8 cellular contexts compared by ENCODE assay signal in the genomic region with DNA sequence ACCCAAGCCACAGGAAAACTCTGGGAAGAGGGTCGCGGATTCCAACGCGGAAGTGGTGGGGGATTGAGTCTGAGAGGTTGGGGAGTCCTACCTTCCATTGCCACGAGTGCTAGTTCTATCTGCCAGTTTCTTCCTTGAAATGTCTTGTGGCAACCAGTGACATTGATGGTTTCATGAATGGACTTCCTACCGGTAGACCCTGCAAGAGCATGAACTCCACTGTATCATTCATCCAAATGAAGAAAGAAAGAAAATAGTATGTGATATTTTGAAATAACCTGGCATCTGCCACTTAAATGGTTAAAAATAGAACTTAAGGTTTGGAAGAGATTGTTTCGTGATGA. TPM values are rescaled to one million over a fixed set of nuclear protein-coding genes. Genes with fewer than 3 reads are reported as not detected.
A peak's percentile ranks its signal among the peaks of the same experiment; 100 is the strongest.
DNase-seq lines count a peak whose midpoint lies in the region; ATAC-seq, FAIRE-seq and TF ChIP-seq lines count a peak whose summit lies in the region.

No MANE protein-coding gene starts in this region.

- H3K27ac Mint-ChIP-seq in activated T-helper 2 cell treated with anti-CD3 and anti-CD28 coated beads, Interferon-gamma antibody, Interleukin-2, Interleukin-4, amounts not matched to agents 10 μg/mL and 5 μg/mL and 100 μg/mL, durations not matched to agents 14 hours and 24 hours and 36 hours: no peak overlapping the region
- no peak overlapping the region for H3K27ac Mint-ChIP-seq in activated T-helper 1 cell treated with anti-CD3 and anti-CD28 coated beads, Interleukin-12 subunit alpha, Interleukin-12 subunit beta, Interleukin-2, Interleukin-4 antibody, amounts not matched to agents 30 ng/mL and 10 ng/mL and 1 ng/mL, durations not matched to agents 14 hours and 24 hours and 36 hours

- H3K9me3 ChIP-seq in HUES6 (ENCODE audit: control insufficient read depth, insufficient read depth, low read depth, low read length): no peaks in the 10 kb centered on the region
- no peaks in the 10 kb centered on the region for H3K9me3 ChIP-seq in kidney (ENCODE audit: control insufficient read depth in 1 of 2, low read length in 2 of 2)
- H3K9me3 ChIP-seq in transverse colon: no peaks in the 10 kb centered on the region

- no peaks in the 10 kb centered on the region for H3K27me3 Mint-ChIP-seq in activated T-helper 2 cell treated with anti-CD3 and anti-CD28 coated beads, Interferon-gamma antibody, Interleukin-2, Interleukin-4, amounts not matched to agents 10 μg/mL and 5 μg/mL and 100 μg/mL, durations not matched to agents 14 hours and 24 hours and 36 hours (ENCODE audit: low read depth)
- no peaks in the 10 kb centered on the region for H3K27me3 Mint-ChIP-seq in activated T-helper 1 cell treated with anti-CD3 and anti-CD28 coated beads, Interleukin-12 subunit alpha, Interleukin-12 subunit beta, Interleukin-2, Interleukin-4 antibody, amounts not matched to agents 30 ng/mL and 10 ng/mL and 1 ng/mL, durations not matched to agents 14 hours and 24 hours and 36 hours (ENCODE audit: insufficient read depth)

- no peak for TF ChIP-seq EP300 in transverse colon (IDR thresholded peaks at IDR 0.05; ENCODE audit: low read depth)

- TF ChIP-seq CTCF in astrocyte of the cerebellum (IDR thresholded peaks at IDR 0.05; ENCODE audit: low read depth, low read length, missing control alignments) (no peak), kidney (IDR thresholded peaks at IDR 0.05; ENCODE audit: borderline replicate concordance, extremely low read depth, insufficient read depth) (no peak), transverse colon (IDR thresholded peaks at IDR 0.05) (no peak)

- H3K36me3 Mint-ChIP-seq in activated T-helper 2 cell treated with anti-CD3 and anti-CD28 coated beads, Interferon-gamma antibody, Interleukin-2, Interleukin-4, amounts not matched to agents 10 μg/mL and 5 μg/mL and 100 μg/mL, durations not matched to agents 14 hours and 24 hours and 36 hours (ENCODE audit: low read depth): peaks cover 3% of the 10 kb centered on the region
- H3K36me3 Mint-ChIP-seq in activated T-helper 1 cell treated with anti-CD3 and anti-CD28 coated beads, Interleukin-12 subunit alpha, Interleukin-12 subunit beta, Interleukin-2, Interleukin-4 antibody, amounts not matched to agents 30 ng/mL and 10 ng/mL and 1 ng/mL, durations not matched to agents 14 hours and 24 hours and 36 hours (ENCODE audit: low read depth): peaks cover 8% of the 10 kb centered on the region

- WGBS in transverse colon (ENCODE audit: low coverage in 1 of 2), 2 donors: 2 to 10% methylated on average over 2 to 7 of the region's 7 CpGs

- TF ChIP-seq POLR2A in transverse colon (IDR thresholded peaks at IDR 0.05): no peak

- no peaks in the 10 kb centered on the region for H3K9me3 Mint-ChIP-seq in activated T-helper 2 cell treated with anti-CD3 and anti-CD28 coated beads, Interferon-gamma antibody, Interleukin-2, Interleukin-4, amounts not matched to agents 10 μg/mL and 5 μg/mL and 100 μg/mL, durations not matched to agents 14 hours and 24 hours and 36 hours
- H3K9me3 Mint-ChIP-seq in activated T-helper 1 cell treated with anti-CD3 and anti-CD28 coated beads, Interleukin-12 subunit alpha, Interleukin-12 subunit beta, Interleukin-2, Interleukin-4 antibody, amounts not matched to agents 30 ng/mL and 10 ng/mL and 1 ng/mL, durations not matched to agents 14 hours and 24 hours and 36 hours: no peaks in the 10 kb centered on the region

- H3K9ac ChIP-seq in HUES6 (ENCODE audit: low read length) (peak overlapping the region; percentile 71), kidney (ENCODE audit: low read length in 2 of 2) (peak overlapping the region; percentile 77 to 90)

- peaks cover 25% of the 10 kb centered on the region for H3K4me1 Mint-ChIP-seq in activated T-helper 2 cell treated with anti-CD3 and anti-CD28 coated beads, Interferon-gamma antibody, Interleukin-2, Interleukin-4, amounts not matched to agents 10 μg/mL and 5 μg/mL and 100 μg/mL, durations not matched to agents 14 hours and 24 hours and 36 hours (ENCODE audit: low read depth)
- peaks cover 27% of the 10 kb centered on the region for H3K4me1 Mint-ChIP-seq in activated T-helper 1 cell treated with anti-CD3 and anti-CD28 coated beads, Interleukin-12 subunit alpha, Interleukin-12 subunit beta, Interleukin-2, Interleukin-4 antibody, amounts not matched to agents 30 ng/mL and 10 ng/mL and 1 ng/mL, durations not matched to agents 14 hours and 24 hours and 36 hours (ENCODE audit: low read depth)

- H3K36me3 ChIP-seq in HUES6 (ENCODE audit: control insufficient read depth, insufficient read depth, low read length): no peaks in the 10 kb centered on the region
- H3K36me3 ChIP-seq in kidney (ENCODE audit: control insufficient read depth in 1 of 2, insufficient read depth in 2 of 2, low read length in 2 of 2): no peaks in the 10 kb centered on the region
- H3K36me3 ChIP-seq in transverse colon: no peaks in the 10 kb centered on the region

- H3K27me3 ChIP-seq in HUES6 (ENCODE audit: control insufficient read depth, insufficient read depth, low read length) (peaks cover 36% of the 10 kb centered on the region), transverse colon (no peaks in the 10 kb centered on the region)

- DNase-seq in astrocyte of the cerebellum (ENCODE audit: low read depth) (no peak), kidney (no peak), transverse colon (no peak)
- no peak for DNase-seq in activated T-helper 2 cell treated with anti-CD3 and anti-CD28 coated beads, Interferon-gamma antibody, Interleukin-2, Interleukin-4, amounts not matched to agents 10 μg/mL and 5 μg/mL and 100 μg/mL, durations not matched to agents 14 hours and 24 hours and 36 hours (ENCODE audit: low spot score)
- DNase-seq in activated T-helper 1 cell treated with anti-CD3 and anti-CD28 coated beads, Interleukin-12 subunit alpha, Interleukin-12 subunit beta, Interleukin-2, Interleukin-4 antibody, amounts not matched to agents 30 ng/mL and 10 ng/mL and 1 ng/mL, durations not matched to agents 14 hours and 24 hours and 36 hours (ENCODE audit: low spot score): no peak

- H3K27ac ChIP-seq in HUES6 (ENCODE audit: low read depth, low read length) (no peak overlapping the region), kidney (ENCODE audit: low read depth in 2 of 2, low read length in 2 of 2) (no peak overlapping the region), transverse colon (peak overlapping the region; percentile 85 to 88 (median 86))

- peak; percentile 24 for ATAC-seq in GM21529 (IDR thresholded peaks at IDR 0.05; ENCODE audit: unreplicated experiment)

- FAIRE-seq in kidney (lab: Jason Lieb, UNC): no peak

- no peak overlapping the region for H3K4me3 Mint-ChIP-seq in activated T-helper 2 cell treated with anti-CD3 and anti-CD28 coated beads, Interferon-gamma antibody, Interleukin-2, Interleukin-4, amounts not matched to agents 10 μg/mL and 5 μg/mL and 100 μg/mL, durations not matched to agents 14 hours and 24 hours and 36 hours (ENCODE audit: low read depth)
- no peak overlapping the region for H3K4me3 Mint-ChIP-seq in activated T-helper 1 cell treated with anti-CD3 and anti-CD28 coated beads, Interleukin-12 subunit alpha, Interleukin-12 subunit beta, Interleukin-2, Interleukin-4 antibody, amounts not matched to agents 30 ng/mL and 10 ng/mL and 1 ng/mL, durations not matched to agents 14 hours and 24 hours and 36 hours

- H3K4me1 ChIP-seq in HUES6 (ENCODE audit: control insufficient read depth, insufficient read depth, low read length) (peaks cover 7% of the 10 kb centered on the region), kidney (ENCODE audit: control insufficient read depth in 1 of 2, insufficient read depth in 1 of 2, low read depth in 1 of 2, low read length in 2 of 2) (peaks cover 2 to 7% of the 10 kb centered on the region in 2 donors), transverse colon (peaks cover 9 to 23% (median 12%) of the 10 kb centered on the region in 4 donors)

- intact Hi-C loops in kidney (cut with DNase I) (no loop called here), transverse colon (cut with DNase I; ENCODE audit: low total_unique reads) (no loop called here)
- intact Hi-C loops in activated T-helper 2 cell treated with anti-CD3 and anti-CD28 coated beads, Interferon-gamma antibody, Interleukin-2, Interleukin-4, amounts not matched to agents 10 μg/mL and 5 μg/mL and 100 μg/mL, durations not matched to agents 14 hours and 24 hours and 36 hours (cut with micrococcal nuclease): loop anchor here (5.0 kb wide), 2 partner anchors 906 to 1341 kb away; a partner anchor contains a TSS
- intact Hi-C loops in activated T-helper 1 cell treated with anti-CD3 and anti-CD28 coated beads, Interleukin-12 subunit alpha, Interleukin-12 subunit beta, Interleukin-2, Interleukin-4 antibody, amounts not matched to agents 30 ng/mL and 10 ng/mL and 1 ng/mL, durations not matched to agents 14 hours and 24 hours and 36 hours (cut with micrococcal nuclease): loop anchor here (1.0 to 10.0 kb wide), 8 partner anchors 73 to 1341 kb away; a partner anchor contains a TSS

- in situ Hi-C loops in astrocyte of the cerebellum (cut with HindIII; ENCODE audit: low sequenced_read_pairs): no loop called here
- in situ Hi-C loops in transverse colon (cut with MboI; ENCODE audit: low pct_ligation_motif_present in 1 of 4, low pct_unique_long_range_greater_than_20kb in 1 of 4, low sequenced_read_pairs in 3 of 4): no loop called here

- H3K4me3 ChIP-seq in GM08714 (ENCODE audit: low read length) (peak overlapping the region; percentile 84), HUES6 (ENCODE audit: low read depth, low read length) (peak overlapping the region; percentile 97), astrocyte of the cerebellum (ENCODE audit: low read depth, low read length) (peak overlapping the region; percentile 69), kidney (ENCODE audit: low read length in 2 of 2) (peak overlapping the region; percentile 96), transverse colon (peak overlapping the region; percentile 66 to 94 (median 75))

RNA-seq across cellular contexts. Expression of a gene that starts 1.1 kb away (rescaled TPM):
- 15.1 TPM for total RNA-seq in kidney
- 1.9 TPM for polyA plus RNA-seq in kidney (ENCODE audit: insufficient read depth, low read depth, low replicate concordance)
- total RNA-seq in transverse colon: 10 to 100 TPM; 12.0 to 56.1 (median 15.9) TPM
- total RNA-seq in activated T-helper 2 cell treated with anti-CD3 and anti-CD28 coated beads, Interferon-gamma antibody, Interleukin-2, Interleukin-4, amounts not matched to agents 10 μg/mL and 5 μg/mL and 100 μg/mL, durations not matched to agents 14 hours and 24 hours and 36 hours: 23.4 and 25.6 TPM in 2 replicates
- 23.3 and 26.5 TPM in 2 replicates for total RNA-seq in activated T-helper 1 cell treated with anti-CD3 and anti-CD28 coated beads, Interleukin-12 subunit alpha, Interleukin-12 subunit beta, Interleukin-2, Interleukin-4 antibody, amounts not matched to agents 30 ng/mL and 10 ng/mL and 1 ng/mL, durations not matched to agents 14 hours and 24 hours and 36 hours

Comparison
In these comparisons a context has a peak if more than half of its experiments do, and no peak if none do; other contexts are left out.
1. H3K27ac ChIP-seq: peak in transverse colon (4 of 4); none in HUES6 (single experiment) and kidney (0 of 2).
2. intact Hi-C loops: an anchor here in activated T-helper 2 cell treated with anti-CD3 and anti-CD28 coated beads, Interferon-gamma antibody, Interleukin-2, Interleukin-4, amounts not matched to agents 10 μg/mL and 5 μg/mL and 100 μg/mL, durations not matched to agents 14 hours and 24 hours and 36 hours (5.0 kb wide) and activated T-helper 1 cell treated with anti-CD3 and anti-CD28 coated beads, Interleukin-12 subunit alpha, Interleukin-12 subunit beta, Interleukin-2, Interleukin-4 antibody, amounts not matched to agents 30 ng/mL and 10 ng/mL and 1 ng/mL, durations not matched to agents 14 hours and 24 hours and 36 hours (1.0 to 10.0 kb wide); none called in kidney and transverse colon.
3. Peak in every context shown above with its lines, with median percentiles within 50 percentile points of each other: H3K4me3 ChIP-seq.